Comparison of ENCODE assay signal across 8 cellular contexts in genomic region chr1:53219711-53220110, GRCh38. TPM values are rescaled to one million over a fixed set of nuclear protein-coding genes. Genes with fewer than 3 reads are reported as not detected.
DNase-seq lines count a peak whose midpoint lies in the region; TF ChIP-seq lines count a peak whose summit lies in the region.

No MANE protein-coding gene starts in this region.

- H3K27ac ChIP-seq in ascending aorta = peak overlapping the region; percentile 91 to 98
- H3K27ac ChIP-seq in liver (ENCODE audit: low read depth in 1 of 2, low read length in 2 of 2) = peak overlapping the region; percentile 98 to 99
- peak overlapping the region; percentile 93 to 99 (median 94) for H3K27ac ChIP-seq in thyroid gland

- H3K36me3 ChIP-seq in ascending aorta = peaks cover 9 to 19% of the 10 kb centered on the region in 2 donors
- H3K36me3 ChIP-seq in liver (ENCODE audit: control insufficient read depth in 4 of 4, insufficient read depth in 3 of 4, low read depth in 1 of 4, low read length in 3 of 4) = peaks cover 0 to 13% (median 2%) of the 10 kb centered on the region in 4 donors
- H3K36me3 ChIP-seq in thyroid gland = peaks cover 0 to 11% of the 10 kb centered on the region in 2 donors

- TF ChIP-seq CTCF in ascending aorta (IDR thresholded peaks at IDR 0.05) (no peak), liver (IDR thresholded peaks at IDR 0.05; ENCODE audit: low read depth, low read length, missing input control) (no peak), thyroid gland (IDR thresholded peaks at IDR 0.05) (no peak)

- peak overlapping the region; percentile 46 to 55 for H3K9ac ChIP-seq in liver (ENCODE audit: low read depth in 1 of 2, low read length in 2 of 2)

- H3K9me3 Mint-ChIP-seq in activated T-cell treated with anti-CD3 and anti-CD28 coated beads, Interleukin-2, amount 50 U/mL, for 24 hours = no peaks in the 10 kb centered on the region

- peak overlapping the region; percentile 98 for H3K27ac Mint-ChIP-seq in activated T-cell treated with anti-CD3 and anti-CD28 coated beads, Interleukin-2, amount 50 U/mL, for 24 hours

- no peak for TF ChIP-seq POLR2A in thyroid gland (IDR thresholded peaks at IDR 0.05)

- WGBS in liver = 21% methylated on average over 8 of the region's 8 CpGs
- WGBS in thyroid gland, 2 donors = 28% methylated on average over 8 of the region's 8 CpGs

- no peak for DNase-seq in activated T-cell treated with anti-CD3 and anti-CD28 coated beads, Interleukin-2, amount 50 U/mL, for 24 hours
- no peak for DNase-seq in activated T-cell treated with anti-CD3 and anti-CD28 coated beads for 4 hours
- DNase-seq in ascending aorta (ENCODE audit: low spot score in 2 of 2) = no peak
- no peak for DNase-seq in thyroid gland
- DNase-seq in hypothalamus (lab: John Stamatoyannopoulos, UW) = no peak
- no peak for DNase-seq in stimulated activated CD4-positive, alpha-beta T cell treated with anti-CD3 and anti-CD28 coated beads, Interleukin-2, amount 100 ng/mL, for 48 hours
- DNase-seq in SIG-M5 (lab: John Stamatoyannopoulos, UW) = no peak

- TF ChIP-seq RAD21 in liver (IDR thresholded peaks at IDR 0.05) = no peak

- H3K27me3 ChIP-seq in ascending aorta = no peaks in the 10 kb centered on the region
- H3K27me3 ChIP-seq in liver (ENCODE audit: control insufficient read depth in 4 of 4, insufficient read depth in 4 of 4, low read length in 3 of 4) = no peaks in the 10 kb centered on the region
- no peaks in the 10 kb centered on the region for H3K27me3 ChIP-seq in thyroid gland

- peaks cover 27% of the 10 kb centered on the region for H3K4me1 Mint-ChIP-seq in activated T-cell treated with anti-CD3 and anti-CD28 coated beads, Interleukin-2, amount 50 U/mL, for 24 hours (ENCODE audit: low read depth)

- H3K4me3 Mint-ChIP-seq in activated T-cell treated with anti-CD3 and anti-CD28 coated beads, Interleukin-2, amount 50 U/mL, for 24 hours = peak overlapping the region; percentile 92

- H3K9me3 ChIP-seq in ascending aorta (no peaks in the 10 kb centered on the region), liver (ENCODE audit: control insufficient read depth in 4 of 4, low read length in 3 of 4) (no peaks in the 10 kb centered on the region), thyroid gland (no peaks in the 10 kb centered on the region)

- H3K4me1 ChIP-seq in ascending aorta (peaks cover 3 to 12% of the 10 kb centered on the region in 2 donors), liver (ENCODE audit: control insufficient read depth in 4 of 4, insufficient read depth in 4 of 4, low read length in 3 of 4) (peaks cover 7 to 16% (median 14%) of the 10 kb centered on the region in 4 donors), thyroid gland (peaks cover 5 to 14% of the 10 kb centered on the region in 2 donors)

- intact Hi-C loops in ascending aorta (cut with DNase I) (loop anchor here (1.0 to 10.0 kb wide), 4 partner anchors 19 to 1545 kb away; partner anchors contain the start of genes CPT2, MAGOH and PARS2), thyroid gland (cut with DNase I) (no loop called here)

- H3K4me3 ChIP-seq in ascending aorta (peak overlapping the region; percentile 72 to 88), liver (ENCODE audit: low read depth in 1 of 3, low read length in 3 of 3) (peak overlapping the region; percentile 76 to 93 (median 85)), thyroid gland (replicated peaks in 1 of 3) (peak overlapping the region in 2 of 3 donors; percentile 65 to 71)

- peaks cover 50% of the 10 kb centered on the region for H3K36me3 Mint-ChIP-seq in activated T-cell treated with anti-CD3 and anti-CD28 coated beads, Interleukin-2, amount 50 U/mL, for 24 hours (ENCODE audit: low read depth)

- H3K27me3 Mint-ChIP-seq in activated T-cell treated with anti-CD3 and anti-CD28 coated beads, Interleukin-2, amount 50 U/mL, for 24 hours = no peaks in the 10 kb centered on the region

TF ChIP-seq in liver, 16 proteins besides CTCF, POLR2A, EP300 and RAD21:
- no peak for TF ChIP-seq FOXA1 (IDR thresholded peaks at IDR 0.05)
- TF ChIP-seq FOXA2 (IDR thresholded peaks at IDR 0.05) = no peak
- no peak for TF ChIP-seq GABPA (IDR thresholded peaks at IDR 0.05 in 1 of 2, conservative IDR thresholded peaks at IDR 0.05 in 1 of 2)
- TF ChIP-seq RXRA (IDR thresholded peaks at IDR 0.05) = no peak
- TF ChIP-seq MAX (IDR thresholded peaks at IDR 0.05) = no peak
- TF ChIP-seq HNF4G (IDR thresholded peaks at IDR 0.05) = no peak
- no peak for TF ChIP-seq TAF1 (conservative IDR thresholded peaks at IDR 0.05)
- no peak for TF ChIP-seq REST (IDR thresholded peaks at IDR 0.05)
- no peak for TF ChIP-seq YY1 (IDR thresholded peaks at IDR 0.05)
- no peak for TF ChIP-seq HNF4A (conservative IDR thresholded peaks at IDR 0.05)
- no peak for TF ChIP-seq SP1 (IDR thresholded peaks at IDR 0.05)
- no peak for TF ChIP-seq JUND (IDR thresholded peaks at IDR 0.05)
- TF ChIP-seq NR2F2 (IDR thresholded peaks at IDR 0.05) = no peak
- TF ChIP-seq ZBTB33 (IDR thresholded peaks at IDR 0.05) = no peak

RNA-seq across cellular contexts. Expression of gene CZIB, which starts 0.7 kb away (rescaled TPM):
- total RNA-seq in ascending aorta = 28.9 TPM
- total RNA-seq in liver = 10 to 100 TPM; 19.8 to 29.8 TPM
- polyA plus RNA-seq in liver = 10 to 100 TPM; 20.9 to 32.3 TPM
- 10 to 100 TPM; 37.6 to 67.9 (median 56.7) TPM for total RNA-seq in thyroid gland

RNA-seq across cellular contexts. Expression of gene MAGOH, which starts 18.6 kb away (rescaled TPM):
- total RNA-seq in ascending aorta (10.9 TPM), liver (10 to 100 TPM; 16.4 to 32.5 TPM), thyroid gland (10 to 100 TPM; 16.8 to 61.9 (median 34.4) TPM)
- polyA plus RNA-seq in liver = 10 to 100 TPM; 21.2 to 31.8 TPM

RNA-seq across cellular contexts. Expression of gene CPT2, which starts 23.1 kb away (rescaled TPM):
- total RNA-seq in ascending aorta (24.8 TPM), liver (10 to 100 TPM; 27.4 to 82.7 TPM), thyroid gland (10 to 100 TPM; 23.4 to 33.9 (median 27.5) TPM)
- 100 to 1,000 TPM in 1 of 2 donors, 10 to 100 TPM in 1; 66.8 to 109 TPM for polyA plus RNA-seq in liver
